ENCODE assay signal across 19 cellular contexts in genomic region chr11:34638897-34639296, GRCh38. TPM values are rescaled to one million over a fixed set of nuclear protein-coding genes. Genes with fewer than 3 reads are reported as not detected.
DNase-seq lines count a peak whose midpoint lies in the region; ATAC-seq and TF ChIP-seq lines count a peak whose summit lies in the region.
"Had no signal": no experiment of that assay in that cellular context is flagged by ENCODE, and none has a peak within 500 bp of the region (broad histone marks: within the 10 kb centered on the region; RNA-seq: fewer than 3 reads in every experiment).

No MANE protein-coding gene starts in this region.

- H3K9me3 Mint-ChIP-seq in Caco-2 (ENCODE audit: unreplicated experiment) = no peaks in the 10 kb centered on the region
- no peaks in the 10 kb centered on the region for H3K9me3 Mint-ChIP-seq in natural killer cell
- H3K9me3 Mint-ChIP-seq in CD8-positive, alpha-beta memory T cell = no peaks in the 10 kb centered on the region
- no peaks in the 10 kb centered on the region for H3K9me3 Mint-ChIP-seq in activated CD8-positive, alpha-beta T cell treated with anti-CD3 and anti-CD28 coated beads, Interleukin-2, amount 10 ng/mL, durations not matched to agents 7 days and 5 days (ENCODE audit: insufficient read depth)
- H3K9me3 Mint-ChIP-seq: CD4-positive, CD25-positive, alpha-beta regulatory T cell; H9 had no signal

- no peak for TF ChIP-seq POLR2A in prostate gland (IDR thresholded peaks at IDR 0.05)

- intact Hi-C loops in Caco-2 (cut with micrococcal nuclease; ENCODE audit: unreplicated experiment) = no loop called here
- intact Hi-C loops in left lung (cut with DNase I) = no loop called here
- intact Hi-C loops in prostate gland (cut with DNase I) = no loop called here
- intact Hi-C loops in natural killer cell (cut with micrococcal nuclease) = no loop called here

- H3K27me3 Mint-ChIP-seq in Caco-2 (ENCODE audit: insufficient read depth, unreplicated experiment) (no peaks in the 10 kb centered on the region), natural killer cell (ENCODE audit: low read depth in 2 of 2) (peaks cover 31 to 47% of the 10 kb centered on the region in 2 donors)
- H3K27me3 Mint-ChIP-seq in CD8-positive, alpha-beta memory T cell = peaks cover 6 to 8% of the 10 kb centered on the region in 2 donors
- H3K27me3 Mint-ChIP-seq in activated CD8-positive, alpha-beta T cell treated with anti-CD3 and anti-CD28 coated beads, Interleukin-2, amount 10 ng/mL, durations not matched to agents 7 days and 5 days (ENCODE audit: low read depth) = peaks cover 37% of the 10 kb centered on the region

- WGBS in prostate gland = 60% methylated on average over 3 of the region's 3 CpGs

- H3K36me3 Mint-ChIP-seq in Caco-2 (ENCODE audit: insufficient read depth, unreplicated experiment) (no peaks in the 10 kb centered on the region), natural killer cell (no peaks in the 10 kb centered on the region)
- no peaks in the 10 kb centered on the region for H3K36me3 Mint-ChIP-seq in CD8-positive, alpha-beta memory T cell
- H3K36me3 Mint-ChIP-seq in activated CD8-positive, alpha-beta T cell treated with anti-CD3 and anti-CD28 coated beads, Interleukin-2, amount 10 ng/mL, durations not matched to agents 7 days and 5 days (ENCODE audit: low read depth) = no peaks in the 10 kb centered on the region
- H3K36me3 Mint-ChIP-seq: CD4-positive, CD25-positive, alpha-beta regulatory T cell had no signal

- H3K27ac ChIP-seq in VCaP (peak overlapping the region; percentile 100), left lung (peak overlapping the region; percentile 58 to 75), prostate gland (peak overlapping the region; percentile 78 to 90)
- no peak overlapping the region for H3K27ac ChIP-seq in CD8-positive, alpha-beta memory T cell (ENCODE audit: low read depth, low read length)

- DNase-seq in Caco-2 (no peak), left lung (no peak), prostate gland (ENCODE audit: low spot score) (no peak), HPDE6-E6E7 (ENCODE audit: extremely low spot score) (no peak), natural killer cell (no peak)
- no peak for DNase-seq in CD8-positive, alpha-beta memory T cell
- no peak for DNase-seq in activated CD8-positive, alpha-beta T cell treated with anti-CD3 and anti-CD28 coated beads, Interleukin-2, amount 10 ng/mL, durations not matched to agents 7 days and 5 days
- DNase-seq: AML-193; CD4-positive, CD25-positive, alpha-beta regulatory T cell; DND-41; GDM1; H9; NCI-H1436 treated with DMSO at 0.1 percent for 48 hours; NCI-H2081 treated with DMSO at 0.1 percent for 48 hours; NCI-H2227 treated with DMSO at 0.1 percent for 48 hours; NCI-H524 treated with DMSO at 0.1 percent for 48 hours; Right ventricle myocardium superior had no signal

- H3K4me1 Mint-ChIP-seq in Caco-2 (ENCODE audit: low read depth, unreplicated experiment) (peaks cover 48% of the 10 kb centered on the region), natural killer cell (peaks cover 6 to 7% of the 10 kb centered on the region in 2 donors)
- H3K4me1 Mint-ChIP-seq in CD8-positive, alpha-beta memory T cell = peaks cover 6 to 13% (median 7%) of the 10 kb centered on the region in 3 donors
- peaks cover 7% of the 10 kb centered on the region for H3K4me1 Mint-ChIP-seq in activated CD8-positive, alpha-beta T cell treated with anti-CD3 and anti-CD28 coated beads, Interleukin-2, amount 10 ng/mL, durations not matched to agents 7 days and 5 days (ENCODE audit: low read depth)

- H3K27ac Mint-ChIP-seq in Caco-2 (ENCODE audit: unreplicated experiment) (peak overlapping the region; percentile 66), natural killer cell (no peak overlapping the region)
- H3K27ac Mint-ChIP-seq in CD8-positive, alpha-beta memory T cell = no peak overlapping the region
- no peak overlapping the region for H3K27ac Mint-ChIP-seq in activated CD8-positive, alpha-beta T cell treated with anti-CD3 and anti-CD28 coated beads, Interleukin-2, amount 10 ng/mL, durations not matched to agents 7 days and 5 days
- H3K27ac Mint-ChIP-seq: CD4-positive, CD25-positive, alpha-beta regulatory T cell had no signal

- H3K36me3 ChIP-seq in Caco-2 (ENCODE audit: control insufficient read depth, insufficient read depth, low read length) (no peaks in the 10 kb centered on the region), left lung (no peaks in the 10 kb centered on the region), prostate gland (no peaks in the 10 kb centered on the region)
- no peaks in the 10 kb centered on the region for H3K36me3 ChIP-seq in CD8-positive, alpha-beta memory T cell (ENCODE audit: insufficient read depth, low read length)

- H3K27me3 ChIP-seq in Caco-2 (replicated peaks; ENCODE audit: control insufficient read depth, insufficient read depth, low read length) = no peaks in the 10 kb centered on the region
- no peaks in the 10 kb centered on the region for H3K27me3 ChIP-seq in left lung
- no peaks in the 10 kb centered on the region for H3K27me3 ChIP-seq in prostate gland (replicated peaks; ENCODE audit: insufficient read depth)
- H3K27me3 ChIP-seq in CD8-positive, alpha-beta memory T cell (ENCODE audit: insufficient read depth, low read length, poor library complexity, severe bottlenecking) = no peaks in the 10 kb centered on the region

- BruUV-seq in Caco-2 (replicated peaks; lab: Mats Ljungman, UMichigan) = no TSS peak

- TF ChIP-seq CTCF in Caco-2 (IDR thresholded peaks at IDR 0.05; ENCODE audit: insufficient read depth in 1 of 2, low read depth in 1 of 2, low read length in 1 of 2, severe bottlenecking in 1 of 2, unreplicated experiment in 1 of 2) (no peak), VCaP (conservative IDR thresholded peaks at IDR 0.05) (no peak), left lung (IDR thresholded peaks at IDR 0.05) (no peak), prostate gland (IDR thresholded peaks at IDR 0.05) (no peak), natural killer cell (IDR thresholded peaks at IDR 0.05) (no peak)

- H3K4me1 ChIP-seq in Caco-2 (peaks cover 57% of the 10 kb centered on the region), left lung (peaks cover 9 to 27% of the 10 kb centered on the region in 2 donors), prostate gland (replicated peaks) (peaks cover 41% of the 10 kb centered on the region)
- H3K4me1 ChIP-seq in CD8-positive, alpha-beta memory T cell (ENCODE audit: insufficient read depth, low read length) = peaks cover 9% of the 10 kb centered on the region

- CTCF ChIA-PET in Caco-2 (lab: Charles Lee) = interaction anchor here (0.6 kb wide), 1 partner anchor 8 kb away, joined by 9 read pairs; no protein-coding TSS in a partner anchor
- CTCF ChIA-PET in CD8-positive, alpha-beta memory T cell (lab: Charles Lee) = no interaction called here
- CTCF ChIA-PET in activated CD8-positive, alpha-beta T cell treated with anti-CD3 and anti-CD28 coated beads, Interleukin-2, amount 10 ng/mL, durations not matched to agents 7 days and 5 days (lab: Charles Lee) = no interaction called here

- ATAC-seq in left lung = no peak
- no peak for ATAC-seq in natural killer cell
- no peak for ATAC-seq in activated CD8-positive, alpha-beta T cell treated with anti-CD3 and anti-CD28 coated beads, Interleukin-2, amount 10 ng/mL, durations not matched to agents 7 days and 5 days

- H3K4me3 ChIP-seq in Caco-2 (ENCODE audit: low read depth, low read length) (no peak overlapping the region), left lung (no peak overlapping the region), prostate gland (no peak overlapping the region)
- no peak overlapping the region for H3K4me3 ChIP-seq in CD8-positive, alpha-beta memory T cell (ENCODE audit: low read length)

- POLR2A ChIA-PET in Caco-2 (lab: Charles Lee) = interaction anchor here (0.6 kb wide), 1 partner anchor 38 kb away, joined by 3 read pairs; no protein-coding TSS in a partner anchor
- POLR2A ChIA-PET in CD8-positive, alpha-beta memory T cell (lab: Charles Lee) = no interaction called here
- POLR2A ChIA-PET in activated CD8-positive, alpha-beta T cell treated with anti-CD3 and anti-CD28 coated beads, Interleukin-2, amount 10 ng/mL, durations not matched to agents 7 days and 5 days (lab: Charles Lee) = no interaction called here

- H3K9me3 ChIP-seq in Caco-2 (no peaks in the 10 kb centered on the region), left lung (no peaks in the 10 kb centered on the region), prostate gland (no peaks in the 10 kb centered on the region)
- H3K9me3 ChIP-seq in CD8-positive, alpha-beta memory T cell (ENCODE audit: low read length) = no peaks in the 10 kb centered on the region

- H3K4me3 Mint-ChIP-seq in Caco-2 (ENCODE audit: unreplicated experiment) = no peak overlapping the region
- no peak overlapping the region for H3K4me3 Mint-ChIP-seq in natural killer cell
- no peak overlapping the region for H3K4me3 Mint-ChIP-seq in CD8-positive, alpha-beta memory T cell
- no peak overlapping the region for H3K4me3 Mint-ChIP-seq in activated CD8-positive, alpha-beta T cell treated with anti-CD3 and anti-CD28 coated beads, Interleukin-2, amount 10 ng/mL, durations not matched to agents 7 days and 5 days
- H3K4me3 Mint-ChIP-seq: CD4-positive, CD25-positive, alpha-beta regulatory T cell; H9 had no signal

RNA-seq across cellular contexts. Expression of gene EHF, which starts 18.0 kb away (rescaled TPM):
- total RNA-seq in Caco-2 (2022) = 0.11 and 0.21 TPM in 2 replicates
- total RNA-seq in left lung = 10 to 100 TPM; 41.1 to 53.1 TPM
- 100 to 1,000 TPM; 164 to 332 TPM for total RNA-seq in prostate gland
- total RNA-seq in natural killer cell = not detected
- under 1 TPM; 0.20 to 0.58 TPM for total RNA-seq in CD8-positive, alpha-beta memory T cell
- polyA plus RNA-seq in CD8-positive, alpha-beta memory T cell = not detected
- total RNA-seq in activated CD8-positive, alpha-beta T cell treated with anti-CD3 and anti-CD28 coated beads, Interleukin-2, amount 10 ng/mL, durations not matched to agents 7 days and 5 days = not detected
- total RNA-seq: CD4-positive, CD25-positive, alpha-beta regulatory T cell; H9; OCI-LY7 had no signal
- polyA plus RNA-seq: CD4-positive, CD25-positive, alpha-beta regulatory T cell had no signal

Comparison
In these comparisons a context has a peak if more than half of its experiments do, and no peak if none do; other contexts are left out.
1. RNA of gene EHF, which starts 18.0 kb away (total RNA-seq): 164 to 332 TPM in prostate gland and 41.1 to 53.1 TPM in left lung; 0.20 to 0.58 TPM in CD8-positive, alpha-beta memory T cell, 0.11 to 0.21 TPM in Caco-2, not detected in natural killer cell and not detected in activated CD8-positive, alpha-beta T cell treated with anti-CD3 and anti-CD28 coated beads, Interleukin-2, amount 10 ng/mL, durations not matched to agents 7 days and 5 days; every median in the first group is over 10 times any median in the second.